7 cellular contexts compared by ENCODE assay signal in genomic region chr11:12657336-12657735, GRCh38. TPM values are rescaled to one million over a fixed set of nuclear protein-coding genes. Genes with fewer than 3 reads are reported as not detected.
"Had no signal": no experiment of that assay in that cellular context is flagged by ENCODE, and none has a peak within 500 bp of the region (broad histone marks: within the 10 kb centered on the region; RNA-seq: fewer than 3 reads in every experiment).

No MANE protein-coding gene starts in this region.

- DNase-seq: IMR-90, KBM-7, KG1 had no signal

- H3K27ac ChIP-seq: HL-60 had no signal

- H3K4me3 Mint-ChIP-seq: IgD-negative memory B cell had no signal

- H3K4me3 ChIP-seq: K562 had no signal

- H3K36me3 Mint-ChIP-seq: IgD-negative memory B cell had no signal

- H3K27ac Mint-ChIP-seq: IgD-negative memory B cell had no signal

- ATAC-seq: HepG2, K562 had no signal

- H3K4me1 Mint-ChIP-seq: IgD-negative memory B cell had no signal

RNA-seq across cellular contexts. Expression of gene TEAD1, which starts 16.9 kb away (rescaled TPM):
- polyA plus RNA-seq: IgD-negative memory B cell had no signal
